21 cellular contexts compared by ENCODE assay signal in the genomic region with DNA sequence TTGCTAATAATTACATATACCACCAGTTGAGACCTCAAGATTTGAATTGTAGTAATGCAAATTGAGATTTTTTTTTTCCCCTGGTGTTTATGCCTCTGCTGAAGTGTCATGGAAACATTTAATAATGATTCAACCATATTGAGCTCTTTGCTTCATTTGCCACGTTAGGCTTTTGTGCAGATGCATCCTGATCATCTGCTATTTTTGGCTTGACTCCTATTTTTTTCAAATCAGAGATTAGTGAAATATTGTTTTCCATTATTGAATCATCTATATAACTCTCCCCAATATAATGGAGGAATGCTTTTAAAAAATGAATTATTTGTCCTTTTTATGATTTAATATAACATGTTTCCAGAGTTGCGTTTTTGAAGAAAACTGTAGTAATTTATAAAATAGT.
"Had no signal": no experiment of that assay in that cellular context is flagged by ENCODE, and none has a peak within 500 bp of the region (broad histone marks: within the 10 kb centered on the region; RNA-seq: fewer than 3 reads in every experiment).

No MANE protein-coding gene starts in this region.

- H3K4me3 ChIP-seq: esophagus squamous epithelium, gastroesophageal sphincter, hepatocyte, lung, psoas muscle, testis, tibial nerve, upper lobe of right lung, vagina had no signal

- H3K4me1 ChIP-seq: esophagus squamous epithelium, gastroesophageal sphincter, psoas muscle, testis, tibial nerve, upper lobe of right lung, vagina had no signal

- H3K36me3 ChIP-seq: esophagus squamous epithelium, gastroesophageal sphincter, tibial nerve, upper lobe of right lung, vagina had no signal

- ATAC-seq: effector memory CD8-positive, alpha-beta T cell; gastroesophageal sphincter; left ventricle myocardium superior; naive thymus-derived CD4-positive, alpha-beta T cell; psoas muscle; sciatic nerve; stimulated activated naive B cell treated with anti-CD40 and anti-IgM and Interleukin-4, amounts not matched to agents 10 μg/mL and 1 μg/mL and 100 μg/mL, for 72 hours; stimulated activated naive CD8-positive, alpha-beta T cell treated with anti-CD3 and anti-CD28 coated beads, Interleukin-15, amount 100 ng/mL, for 72 hours; upper lobe of right lung had no signal

- H2AFZ ChIP-seq: hepatocyte had no signal

- H3K79me2 ChIP-seq: hepatocyte had no signal

- H3K9me3 ChIP-seq: esophagus squamous epithelium, gastroesophageal sphincter, psoas muscle, testis, tibial nerve, upper lobe of right lung, vagina had no signal

- H3K27me3 ChIP-seq: esophagus squamous epithelium, gastroesophageal sphincter, hepatocyte, testis, tibial nerve, upper lobe of right lung, vagina had no signal

- H3K27ac ChIP-seq: esophagus squamous epithelium, gastroesophageal sphincter, hepatocyte, psoas muscle, testis, tibial nerve, upper lobe of right lung, vagina had no signal

- DNase-seq: cortex of kidney; effector memory CD8-positive, alpha-beta T cell; esophagus squamous epithelium; foreskin fibroblast; left colon; left ventricle myocardium superior; naive thymus-derived CD4-positive, alpha-beta T cell; nephron progenitor cell; psoas muscle; stimulated activated CD4-positive, alpha-beta T cell treated with anti-CD3 and anti-CD28 coated beads, Interleukin-2, amount 100 ng/mL, for 24 hours; stimulated activated CD4-positive, alpha-beta T cell treated with anti-CD3 and anti-CD28 coated beads, Interleukin-4, amount 100 ng/mL, for 4 hours; stimulated activated naive B cell treated with anti-CD40 and anti-IgM and Interleukin-4, amounts not matched to agents 10 μg/mL and 1 μg/mL and 100 μg/mL, for 72 hours; stimulated activated naive CD8-positive, alpha-beta T cell treated with anti-CD3 and anti-CD28 coated beads, Interleukin-15, amount 100 ng/mL, for 72 hours; testis; upper lobe of right lung had no signal

- H3K4me2 ChIP-seq: hepatocyte had no signal
